20 cellular contexts compared by ENCODE assay signal in genomic region chr20:61797200-61797599, GRCh38.
DNase-seq lines count a peak whose midpoint lies in the region; TF ChIP-seq lines count a peak whose summit lies in the region.
"Had no signal": no experiment of that assay in that cellular context is flagged by ENCODE, and none has a peak within 500 bp of the region (broad histone marks: within the 10 kb centered on the region; RNA-seq: fewer than 3 reads in every experiment).

No MANE protein-coding gene starts in this region.

- H3K79me2 ChIP-seq in neural progenitor cell (ENCODE audit: low read depth): no peaks in the 10 kb centered on the region

- no peak overlapping the region for H3K4me3 ChIP-seq in neural progenitor cell
- H3K4me3 ChIP-seq in esophagus muscularis mucosa: no peak overlapping the region
- H3K4me3 ChIP-seq: A549, body of pancreas had no signal

- no peak overlapping the region for H2AFZ ChIP-seq in neural progenitor cell (replicated peaks)

- 76% methylated on average over 6 of the region's 7 CpGs for WGBS in esophagus muscularis mucosa

- intact Hi-C loops in esophagus muscularis mucosa (cut with DNase I): no loop called here

- H3K4me1 ChIP-seq in neural progenitor cell: peaks cover 4% of the 10 kb centered on the region
- no peaks in the 10 kb centered on the region for H3K4me1 ChIP-seq in esophagus muscularis mucosa
- H3K4me1 ChIP-seq: A549, body of pancreas had no signal

- H3K9me3 Mint-ChIP-seq in neural progenitor cell: no peaks in the 10 kb centered on the region

- H3K36me3 ChIP-seq in KOPT-K1 (ENCODE audit: insufficient read depth, low read length) (no peaks in the 10 kb centered on the region), neural progenitor cell (no peaks in the 10 kb centered on the region), esophagus muscularis mucosa (no peaks in the 10 kb centered on the region)
- H3K36me3 ChIP-seq: neutrophil had no signal

- H3K9ac ChIP-seq in neural progenitor cell: no peak overlapping the region

- no peaks in the 10 kb centered on the region for H3K9me3 ChIP-seq in KOPT-K1 (ENCODE audit: insufficient read depth, low read length, poor library complexity, severe bottlenecking)
- H3K9me3 ChIP-seq in neural progenitor cell (ENCODE audit: low read depth): no peaks in the 10 kb centered on the region
- H3K9me3 ChIP-seq in esophagus muscularis mucosa: no peaks in the 10 kb centered on the region
- H3K9me3 ChIP-seq: A549, body of pancreas, neutrophil had no signal

- no peak for TF ChIP-seq EP300 in esophagus muscularis mucosa (IDR thresholded peaks at IDR 0.05)

- no peak for TF ChIP-seq POLR2A in esophagus muscularis mucosa (IDR thresholded peaks at IDR 0.05; ENCODE audit: low read depth)

- no peak overlapping the region for H3K4me2 ChIP-seq in neural progenitor cell
- H3K4me2 ChIP-seq: A549 had no signal

- H3K27me3 Mint-ChIP-seq in neural progenitor cell (ENCODE audit: insufficient read depth, low read depth): peaks cover 10% of the 10 kb centered on the region
- H3K27me3 Mint-ChIP-seq: activated naive CD4-positive, alpha-beta T cell treated with anti-CD3 and anti-CD28 coated beads, Interleukin-2, amount 10 ng/mL, durations not matched to agents 7 days and 5 days; stimulated activated naive CD8-positive, alpha-beta T cell treated with anti-CD3 and anti-CD28 coated beads, Interleukin-15, Interleukin-2, amounts not matched to agents 100 ng/mL and 50 ng/mL, for 24 hours had no signal

- no peaks in the 10 kb centered on the region for H3K36me3 Mint-ChIP-seq in neural progenitor cell
- H3K36me3 Mint-ChIP-seq: activated naive CD4-positive, alpha-beta T cell treated with anti-CD3 and anti-CD28 coated beads, Interleukin-2, amount 10 ng/mL, durations not matched to agents 7 days and 5 days; CD4-positive, CD25-positive, alpha-beta regulatory T cell had no signal

- H3K27ac ChIP-seq in KOPT-K1 (ENCODE audit: low read depth, low read length, poor library complexity, severe bottlenecking) (peak overlapping the region; percentile 41), neural progenitor cell (no peak overlapping the region), esophagus muscularis mucosa (replicated peaks in 1 of 4) (no peak overlapping the region)
- H3K27ac ChIP-seq: A549, body of pancreas, neutrophil had no signal

- H3F3A ChIP-seq in neural progenitor cell (ENCODE audit: low read depth): no peaks in the 10 kb centered on the region

- no peak for TF ChIP-seq CTCF in neural progenitor cell (IDR thresholded peaks at IDR 0.05)
- no peak for TF ChIP-seq CTCF in esophagus muscularis mucosa (IDR thresholded peaks at IDR 0.05)

- H3K27ac Mint-ChIP-seq in neural progenitor cell: no peak overlapping the region
- H3K27ac Mint-ChIP-seq: activated naive CD4-positive, alpha-beta T cell treated with anti-CD3 and anti-CD28 coated beads, Interleukin-2, amount 10 ng/mL, durations not matched to agents 7 days and 5 days; CD4-positive, CD25-positive, alpha-beta regulatory T cell; stimulated activated naive CD8-positive, alpha-beta T cell treated with anti-CD3 and anti-CD28 coated beads, Interleukin-15, Interleukin-2, amounts not matched to agents 100 ng/mL and 50 ng/mL, for 24 hours had no signal

- H3K4me3 Mint-ChIP-seq in neural progenitor cell: no peak overlapping the region
- H3K4me3 Mint-ChIP-seq: activated naive CD4-positive, alpha-beta T cell treated with anti-CD3 and anti-CD28 coated beads, Interleukin-2, amount 10 ng/mL, durations not matched to agents 7 days and 5 days; CD4-positive, CD25-positive, alpha-beta regulatory T cell; stimulated activated naive CD8-positive, alpha-beta T cell treated with anti-CD3 and anti-CD28 coated beads, Interleukin-15, Interleukin-2, amounts not matched to agents 100 ng/mL and 50 ng/mL, for 24 hours had no signal

- peak; percentile 49 for DNase-seq in NCI-H748 (lab: John Stamatoyannopoulos, UW; ENCODE audit: unreplicated experiment)
- no peak for DNase-seq in NCI-H748 treated with DMSO at 0.1 percent for 48 hours (lab: John Stamatoyannopoulos, UW)
- DNase-seq in astrocyte of the hippocampus (ENCODE audit: low read depth, low spot score): peak; percentile 62
- DNase-seq in neural progenitor cell (ENCODE audit: low spot score): peak; percentile 42
- DNase-seq in amniotic stem cell (lab: John Stamatoyannopoulos, UW): no peak
- no peak for DNase-seq in esophagus muscularis mucosa (ENCODE audit: extremely low spot score)
- DNase-seq in NCI-H2029 (lab: John Stamatoyannopoulos, UW): no peak
- DNase-seq: activated CD4-positive, alpha-beta T cell treated with anti-CD3 and anti-CD28 coated beads, Interleukin-2, amount 50 U/mL, for 48 hours; activated naive CD4-positive, alpha-beta T cell treated with anti-CD3 and anti-CD28 coated beads, Interleukin-2, amount 10 ng/mL, durations not matched to agents 7 days and 5 days; body of pancreas; CD4-positive, CD25-positive, alpha-beta regulatory T cell; GOT3; hypothalamus; left cardiac atrium; NCI-H1105 treated with DMSO at 0.1 percent for 48 hours; trophoblast cell had no signal

- H3K27me3 ChIP-seq in neural progenitor cell (no peaks in the 10 kb centered on the region), esophagus muscularis mucosa (peaks cover 0 to 33% (median 0%) of the 10 kb centered on the region in 4 donors)
- H3K27me3 ChIP-seq: body of pancreas, neutrophil had no signal

- H3K4me1 Mint-ChIP-seq in neural progenitor cell: peaks cover 9% of the 10 kb centered on the region
- H3K4me1 Mint-ChIP-seq: activated naive CD4-positive, alpha-beta T cell treated with anti-CD3 and anti-CD28 coated beads, Interleukin-2, amount 10 ng/mL, durations not matched to agents 7 days and 5 days; CD4-positive, CD25-positive, alpha-beta regulatory T cell had no signal

- no peaks in the 10 kb centered on the region for H4K20me1 ChIP-seq in neural progenitor cell (ENCODE audit: low read depth)

Comparison
In these comparisons a context has a peak if more than half of its experiments do, and no peak if none do; other contexts are left out.
1. DNase-seq: peak in NCI-H748 (single experiment), astrocyte of the hippocampus (single experiment) and neural progenitor cell (single experiment); none in NCI-H748 treated with DMSO at 0.1 percent for 48 hours (single experiment), amniotic stem cell (single experiment), esophagus muscularis mucosa (single experiment) and NCI-H2029 (single experiment).